ENCODE assay signal across 8 cellular contexts in genomic region chr2:86274918-86275275, GRCh38.
A peak's percentile ranks its signal among the peaks of the same experiment; 100 is the strongest.
DNase-seq lines count a peak whose midpoint lies in the region; ATAC-seq, FAIRE-seq and TF ChIP-seq lines count a peak whose summit lies in the region.

No MANE protein-coding gene starts in this region.

- ATAC-seq in A549 = peak; percentile 33 to 59; a peak in 4 of 6 replicates
- ATAC-seq in GM19023 (IDR thresholded peaks at IDR 0.05; ENCODE audit: unreplicated experiment) = peak; percentile 79
- ATAC-seq in IMR-90 (ENCODE audit: low read depth) = no peak; the same call in 1 of the 2 replicates

- no peak overlapping the region for H3K56ac ChIP-seq in IMR-90 (ENCODE audit: extremely low read depth, insufficient read depth, low read length)

- H3K36me3 ChIP-seq in IMR-90 (ENCODE audit: control insufficient read depth, insufficient read depth, low read length) = no peaks in the 10 kb centered on the region
- H3K36me3 ChIP-seq in tibial artery = peaks cover 6 to 15% (median 11%) of the 10 kb centered on the region in 3 donors

- no TSS peak for BruUV-seq in IMR-90 (replicated peaks; lab: Mats Ljungman, UMichigan)

- no peaks in the 10 kb centered on the region for H4K20me1 ChIP-seq in IMR-90 (ENCODE audit: insufficient read depth, low read length)

- DNase-seq in A549 (ENCODE audit: low read depth in 1 of 2, low spot score in 1 of 2) = no peak
- peak; percentile 15 for DNase-seq in IMR-90
- DNase-seq in fibroblast of the aortic adventitia (ENCODE audit: low read depth) = peak; percentile 21
- no peak for DNase-seq in RKO (ENCODE audit: low spot score)
- no peak for DNase-seq in posterior vena cava (ENCODE audit: low spot score)
- no peak for DNase-seq in tibial artery
- no peak for DNase-seq in SKM-1 treated with dmso at 0.1 percent for 144 hours (lab: John Stamatoyannopoulos, UW; ENCODE audit: unreplicated experiment)

- CTCF ChIA-PET in A549 (lab: Yijun Ruan, JAX) (interaction anchor here (0.9 to 1.5 kb wide), 3 partner anchors 8 to 146 kb away, joined by 3 read pairs; no protein-coding TSS in a partner anchor), IMR-90 (lab: Yijun Ruan, JAX) (no interaction called here)

- POLR2A ChIA-PET in A549 (lab: Yijun Ruan, JAX) = interaction anchor here (0.5 kb wide), 1 partner anchor 167 kb away, joined by 4 read pairs; no protein-coding TSS in a partner anchor
- POLR2A ChIA-PET in IMR-90 (lab: Charles Lee; ENCODE audit: unreplicated experiment) = no interaction called here

- H3K9me1 ChIP-seq in IMR-90 (ENCODE audit: insufficient read depth, low read length) = no peaks in the 10 kb centered on the region

- TF ChIP-seq CTCF in A549 (IDR thresholded peaks at IDR 0.05) (no peak), IMR-90 (conservative IDR thresholded peaks at IDR 0.05; ENCODE audit: low read depth, low read length) (no peak), fibroblast of the aortic adventitia (IDR thresholded peaks at IDR 0.05; ENCODE audit: insufficient read depth, low read length) (no peak), tibial artery (IDR thresholded peaks at IDR 0.05) (no peak)

- H3K9ac ChIP-seq in IMR-90 (ENCODE audit: low read depth, low read length) = no peak overlapping the region

- H4K5ac ChIP-seq in IMR-90 (ENCODE audit: low read depth, low read length) = no peak overlapping the region

- H3K4me1 ChIP-seq in A549 = peaks cover 14% of the 10 kb centered on the region
- peaks cover 2% of the 10 kb centered on the region; the same call in 1 of the 2 replicates for H3K4me1 ChIP-seq in IMR-90 (ENCODE audit: control insufficient read depth, insufficient read depth, low read length)
- peaks cover 0 to 23% (median 13%) of the 10 kb centered on the region in 4 donors for H3K4me1 ChIP-seq in tibial artery

- peaks cover 30% of the 10 kb centered on the region for H3K9me3 ChIP-seq in A549
- H3K9me3 ChIP-seq in IMR-90 (ENCODE audit: control insufficient read depth, insufficient read depth, low read length) = peaks cover 4% of the 10 kb centered on the region
- H3K9me3 ChIP-seq in tibial artery = peaks cover 0 to 18% (median 10%) of the 10 kb centered on the region in 3 donors

- peak overlapping the region; percentile 41 for H3K4me2 ChIP-seq in A549
- no peak overlapping the region for H3K4me2 ChIP-seq in IMR-90 (ENCODE audit: low read depth, low read length)

- H2AFZ ChIP-seq in IMR-90 (replicated peaks; ENCODE audit: low read length, poor library complexity) = peak overlapping the region; percentile 37

- no peak overlapping the region for H3K14ac ChIP-seq in IMR-90 (replicated peaks; ENCODE audit: low read depth, low read length)

- 72% methylated on average over 3 of the region's 3 CpGs for WGBS in A549 (ENCODE audit: missing lambda C conversion rate)
- WGBS in IMR-90 (ENCODE audit: extremely low coverage in 2 of 2, insufficient read length in 1 of 2), 2 experiments = no CpG with 5 or more reads among the region's 3 CpGs

- H3K27ac ChIP-seq in A549 = 0 out of 6 replicates have a peak overlapping the region, but pooled peaks of 1 of the 2 experiments have one; percentile 23
- no peak overlapping the region for H3K27ac ChIP-seq in IMR-90 (ENCODE audit: insufficient read depth, low read length)
- H3K27ac ChIP-seq in tibial artery = no peak overlapping the region

- H2AK9ac ChIP-seq in IMR-90 (replicated peaks; ENCODE audit: low read depth, low read length, poor library complexity) = no peak overlapping the region

- in situ Hi-C loops in IMR-90 (cut with MboI; ENCODE audit: low sequenced_read_pairs) = no loop called here

- no peak overlapping the region for H2AK5ac ChIP-seq in IMR-90 (ENCODE audit: low read depth, low read length)

- H3K18ac ChIP-seq in IMR-90 (ENCODE audit: low read depth, low read length) = no peak overlapping the region

- H3K4me3 ChIP-seq in A549 (no peak overlapping the region), IMR-90 (ENCODE audit: insufficient read depth, low read depth, low read length) (no peak overlapping the region), fibroblast of the aortic adventitia (ENCODE audit: low read depth, low read length) (no peak overlapping the region), tibial artery (no peak overlapping the region)

- H2BK15ac ChIP-seq in IMR-90 (ENCODE audit: low read depth, low read length) = no peak overlapping the region

- H3K4ac ChIP-seq in IMR-90 (ENCODE audit: low read depth, low read length) = peak overlapping the region; percentile 12; the same call in 1 of the 2 replicates

- H4K91ac ChIP-seq in IMR-90 (ENCODE audit: insufficient read depth, low read depth, low read length) = no peak overlapping the region

- no peak overlapping the region for H2BK120ac ChIP-seq in IMR-90 (ENCODE audit: low read depth, low read length)

- intact Hi-C loops in IMR-90 (cut with micrococcal nuclease) (no loop called here), posterior vena cava (cut with DNase I) (no loop called here), tibial artery (cut with DNase I; ENCODE audit: low total_unique reads) (no loop called here)

- H4K8ac ChIP-seq in IMR-90 (ENCODE audit: low read depth in 2 of 2, low read length in 2 of 2) = no peak overlapping the region

- peaks cover 9% of the 10 kb centered on the region for H3K27me3 ChIP-seq in IMR-90 (ENCODE audit: control insufficient read depth, insufficient read depth, low read length)
- H3K27me3 ChIP-seq in tibial artery = no peaks in the 10 kb centered on the region

- FAIRE-seq in A549 (lab: Jason Lieb, UNC) = no peak

- TF ChIP-seq EP300 in A549 (IDR thresholded peaks at IDR 0.05) = no peak

- no peak overlapping the region for H3K23ac ChIP-seq in IMR-90 (ENCODE audit: low read depth, low read length)

- TF ChIP-seq RAD21 in A549 (conservative IDR thresholded peaks at IDR 0.05 in 1 of 2, IDR thresholded peaks at IDR 0.05 in 1 of 2) (no peak), IMR-90 (IDR thresholded peaks at IDR 0.05; ENCODE audit: low read length) (no peak)

- H3K79me1 ChIP-seq in IMR-90 (ENCODE audit: low read depth in 1 of 2, low read length in 2 of 2) = no peaks in the 10 kb centered on the region

- H2BK20ac ChIP-seq in IMR-90 (ENCODE audit: low read depth, low read length) = no peak overlapping the region

- dilution Hi-C loops in IMR-90 (cut with HindIII; ENCODE audit: low sequenced_read_pairs, unreplicated experiment) = no loop called here

- H2BK5ac ChIP-seq in IMR-90 (ENCODE audit: low read depth, low read length, poor library complexity, severe bottlenecking) = no peak overlapping the region

- no peak for TF ChIP-seq POLR2A in A549 (IDR thresholded peaks at IDR 0.05; ENCODE audit: low read length)
- no peak for TF ChIP-seq POLR2A in IMR-90 (IDR thresholded peaks at IDR 0.05; ENCODE audit: low read depth, low read length)

TF ChIP-seq in A549, 52 proteins besides CTCF, POLR2A, EP300 and RAD21 (continues in another document):
- TF ChIP-seq CBX2 (IDR thresholded peaks at IDR 0.05; ENCODE audit: borderline replicate concordance, low read depth) (no peak), CEBPB (IDR thresholded peaks at IDR 0.05) (no peak), ELK1 (IDR thresholded peaks at IDR 0.05; ENCODE audit: low read depth, low read length) (no peak), SMC3 (IDR thresholded peaks at IDR 0.05) (no peak), CBX8 (IDR thresholded peaks at IDR 0.05) (no peak), BCL3 (IDR thresholded peaks at IDR 0.05) (no peak), BHLHE40 (IDR thresholded peaks at IDR 0.05; ENCODE audit: low read depth, low read length) (no peak)

TF ChIP-seq in IMR-90, 13 proteins besides CTCF, POLR2A, EP300 and RAD21:
- no peak for TF ChIP-seq FOS (IDR thresholded peaks at IDR 0.05; ENCODE audit: low read depth, low read length)
- no peak for TF ChIP-seq ELK1 (IDR thresholded peaks at IDR 0.05; ENCODE audit: borderline replicate concordance, low read depth, low read length)
- TF ChIP-seq CEBPB (IDR thresholded peaks at IDR 0.05; ENCODE audit: low read depth, low read length) = no peak
- no peak for TF ChIP-seq CHD1 (IDR thresholded peaks at IDR 0.05; ENCODE audit: low read depth, low read length)
- TF ChIP-seq MAFK (IDR thresholded peaks at IDR 0.05; ENCODE audit: low read depth, low read length) = no peak
- no peak for TF ChIP-seq MAZ (IDR thresholded peaks at IDR 0.05; ENCODE audit: borderline replicate concordance, low read depth, low read length)
- TF ChIP-seq USF2 (IDR thresholded peaks at IDR 0.05; ENCODE audit: low read depth, low read length) = no peak
- no peak for TF ChIP-seq SMC3 (IDR thresholded peaks at IDR 0.05; ENCODE audit: low read depth, low read length)
- no peak for TF ChIP-seq BHLHE40 (IDR thresholded peaks at IDR 0.05; ENCODE audit: low read depth, low read length)
- no peak for TF ChIP-seq NFE2L2 (IDR thresholded peaks at IDR 0.05; ENCODE audit: low read depth, low read length)
- TF ChIP-seq MXI1 (IDR thresholded peaks at IDR 0.05; ENCODE audit: borderline replicate concordance, low read depth, low read length) = no peak
- no peak for TF ChIP-seq RCOR1 (IDR thresholded peaks at IDR 0.05; ENCODE audit: insufficient replicate concordance, low read length)

Comparison
In these comparisons a context has a peak if more than half of its experiments do, and no peak if none do; other contexts are left out.
1. DNase-seq: peak in IMR-90 (single experiment) and fibroblast of the aortic adventitia (single experiment); none in A549 (0 of 2), RKO (single experiment), posterior vena cava (single experiment), tibial artery (0 of 2) and SKM-1 treated with dmso at 0.1 percent for 144 hours (single experiment).